2 cellular contexts compared by ENCODE assay signal in genomic region chr1:203095061-203095690, GRCh38.
A peak's percentile ranks its signal among the peaks of the same experiment; 100 is the strongest.
TF ChIP-seq lines count a peak whose summit lies in the region.

No MANE protein-coding gene starts in this region.

TF ChIP-seq in HepG2, 621 proteins besides CTCF, POLR2A, EP300 and RAD21:
- TF ChIP-seq BRD4 (CRISPR knock-in tag; IDR thresholded peaks at IDR 0.05) (no peak), NAIF1 (CRISPR knock-in tag; IDR thresholded peaks at IDR 0.05; ENCODE audit: borderline replicate concordance) (no peak), ZNF317 (CRISPR knock-in tag; IDR thresholded peaks at IDR 0.05) (peak; percentile 96)

TF ChIP-seq in GM12878, 131 proteins besides CTCF, POLR2A, EP300 and RAD21:
- TF ChIP-seq FOXM1 (IDR thresholded peaks at IDR 0.05; ENCODE audit: low read depth, low read length) (no peak), CBX5 (IDR thresholded peaks at IDR 0.05; ENCODE audit: low read depth) (peak; percentile 92)
